ENCODE assay signal across 1 cellular context in the genomic region with DNA sequence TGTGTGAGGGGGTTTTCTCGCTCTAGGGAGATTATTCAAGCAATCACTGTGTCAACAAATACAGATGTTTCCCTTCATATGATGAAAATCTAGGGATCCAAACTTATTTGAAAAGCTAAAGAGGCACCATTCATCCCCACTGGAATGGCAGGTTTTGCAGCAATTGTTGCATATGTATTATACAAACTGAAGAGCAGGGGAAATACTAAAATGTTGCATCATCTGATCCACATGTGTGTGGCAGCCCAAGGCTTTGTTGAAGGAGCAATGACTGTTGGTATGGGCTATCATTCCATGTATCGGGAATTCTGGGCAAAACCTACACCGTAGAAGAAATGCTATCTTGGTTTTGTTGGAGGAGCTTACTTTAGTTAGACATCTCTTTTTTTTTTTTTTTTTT.
A peak's percentile ranks its signal among the peaks of the same experiment; 100 is the strongest.
TF ChIP-seq lines count a peak whose summit lies in the region.

No MANE protein-coding gene starts in this region.

TF ChIP-seq in H1, 55 proteins besides CTCF, POLR2A, EP300 and RAD21:
- TF ChIP-seq RNF2 (IDR thresholded peaks at IDR 0.05; ENCODE audit: borderline replicate concordance, low read depth, low read length, missing control alignments, poor library complexity, severe bottlenecking): no peak
- TF ChIP-seq HDAC2 (IDR thresholded peaks at IDR 0.05; ENCODE audit: borderline replicate concordance in 1 of 2, low read depth in 2 of 2, low read length in 2 of 2): no peak
- TF ChIP-seq CEBPB (IDR thresholded peaks at IDR 0.05; ENCODE audit: low read depth, low read length): peak; percentile 34; the same call in 1 of the 2 replicates
- no peak for TF ChIP-seq NANOG (IDR thresholded peaks at IDR 0.05; ENCODE audit: insufficient read depth, low read depth, low read length, poor library complexity, severe bottlenecking)
- TF ChIP-seq ASH2L (IDR thresholded peaks at IDR 0.05; ENCODE audit: low read length): no peak
- TF ChIP-seq SRF (IDR thresholded peaks at IDR 0.05; ENCODE audit: low read depth, low read length): no peak
- TF ChIP-seq, protein P1, sequence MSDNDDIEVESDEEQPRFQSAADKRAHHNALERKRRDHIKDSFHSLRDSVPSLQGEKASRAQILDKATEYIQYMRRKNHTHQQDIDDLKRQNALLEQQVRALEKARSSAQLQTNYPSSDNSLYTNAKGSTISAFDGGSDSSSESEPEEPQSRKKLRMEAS (IDR thresholded peaks at IDR 0.05): 0 out of 2 replicates have a peak, but pooled peaks have one; percentile 23
